ENCODE assay signal across 1 cellular context in genomic region chr20:62529916-62530642, GRCh38.
TF ChIP-seq lines count a peak whose summit lies in the region.

No MANE protein-coding gene starts in this region.

TF ChIP-seq in HepG2, 621 proteins besides CTCF, POLR2A, EP300 and RAD21 (continued from another document):
- 0 out of 2 replicates have a peak, but pooled peaks have one; percentile 12 for TF ChIP-seq ZBTB38 (CRISPR knock-in tag; IDR thresholded peaks at IDR 0.05)
